In genomic region chr13:27271572-27272096, GRCh38 we compare ENCODE assay signal across 7 cellular contexts. TPM values are rescaled to one million over a fixed set of nuclear protein-coding genes. Genes with fewer than 3 reads are reported as not detected.
DNase-seq lines count a peak whose midpoint lies in the region; ATAC-seq and TF ChIP-seq lines count a peak whose summit lies in the region.

No MANE protein-coding gene starts in this region.

- peak overlapping the region; percentile 72 for H3K4me3 ChIP-seq in HUES64 (ENCODE audit: low read length)
- H3K4me3 ChIP-seq in left lung = peak overlapping the region; percentile 77 to 84
- H3K4me3 ChIP-seq in stomach smooth muscle (ENCODE audit: low read length in 2 of 2) = peak overlapping the region; percentile 89 to 93

- 71% methylated on average over 15 of the region's 15 CpGs for WGBS in HUES64

- H3K9ac ChIP-seq in HUES64 (ENCODE audit: low read depth, low read length) = no peak overlapping the region
- H3K9ac ChIP-seq in stomach smooth muscle (ENCODE audit: low read length in 2 of 2) = peak overlapping the region; percentile 80 to 84

- H3K4me1 ChIP-seq in HUES64 (ENCODE audit: insufficient read depth, low read length) (no peaks in the 10 kb centered on the region), left lung (peaks cover 17 to 30% of the 10 kb centered on the region in 2 donors), stomach smooth muscle (ENCODE audit: control insufficient read depth, insufficient read depth, low read length) (peaks cover 35% of the 10 kb centered on the region)

- H3K27ac ChIP-seq in HUES64 (ENCODE audit: low read depth, low read length) = no peak overlapping the region
- H3K27ac ChIP-seq in angular gyrus (ENCODE audit: low read depth, low read length) = peak overlapping the region; percentile 83
- peak overlapping the region; percentile 86 to 96 for H3K27ac ChIP-seq in left lung
- peak overlapping the region; percentile 75 for H3K27ac ChIP-seq in stomach smooth muscle (ENCODE audit: low read length)

- peaks cover 36% of the 10 kb centered on the region for H3K27me3 ChIP-seq in HUES64 (ENCODE audit: insufficient read depth, low read length)
- no peaks in the 10 kb centered on the region for H3K27me3 ChIP-seq in left lung
- H3K27me3 ChIP-seq in stomach smooth muscle (ENCODE audit: control insufficient read depth in 1 of 2, insufficient read depth in 2 of 2, low read length in 2 of 2) = no peaks in the 10 kb centered on the region

- intact Hi-C loops in left lung (cut with DNase I) = no loop called here

- TF ChIP-seq CTCF in left lung (IDR thresholded peaks at IDR 0.05) = no peak

- H3K9me3 ChIP-seq in HUES64 (ENCODE audit: insufficient read depth, low read depth, low read length) (no peaks in the 10 kb centered on the region), left lung (no peaks in the 10 kb centered on the region), stomach smooth muscle (ENCODE audit: control insufficient read depth in 2 of 2, low read length in 2 of 2) (no peaks in the 10 kb centered on the region)

- DNase-seq in left lung = no peak
- DNase-seq in SW 1271 (lab: John Stamatoyannopoulos, UW) = no peak
- no peak for DNase-seq in NCI-H1092 treated with DMSO at 0.1 percent for 48 hours (lab: John Stamatoyannopoulos, UW)
- DNase-seq in HuH-7.5 (ENCODE audit: low spot score) = no peak

- ATAC-seq in left lung = no peak

- H3K36me3 ChIP-seq in HUES64 (ENCODE audit: insufficient read depth, low read length) (no peaks in the 10 kb centered on the region), left lung (no peaks in the 10 kb centered on the region), stomach smooth muscle (ENCODE audit: control insufficient read depth in 2 of 2, insufficient read depth in 2 of 2, low read length in 2 of 2) (peaks cover 0 to 3% of the 10 kb centered on the region in 2 donors)

RNA-seq across cellular contexts. Expression of gene RASL11A, which starts 1.0 kb away (rescaled TPM):
- 1.2 TPM for polyA plus RNA-seq in HUES64 (2013, experiment 1 of 2)
- polyA plus RNA-seq in HUES64 (2013, experiment 2 of 2) = 1.2 TPM
- total RNA-seq in left lung = 10 to 100 TPM; 12.2 to 12.6 TPM

RNA-seq across cellular contexts. Expression of gene RPL21, which starts 20.3 kb away (rescaled TPM):
- polyA plus RNA-seq in HUES64 (2013, experiment 1 of 2) = 1,779 TPM
- polyA plus RNA-seq in HUES64 (2013, experiment 2 of 2) = 1,884 TPM
- total RNA-seq in left lung = 100 to 1,000 TPM; 737 to 814 TPM
